In genomic region chr10:95400789-95401188, GRCh38 we compare ENCODE assay signal across 27 cellular contexts.
DNase-seq lines count a peak whose midpoint lies in the region; ATAC-seq, FAIRE-seq and TF ChIP-seq lines count a peak whose summit lies in the region.
"Had no signal": no experiment of that assay in that cellular context is flagged by ENCODE, and none has a peak within 500 bp of the region (broad histone marks: within the 10 kb centered on the region; RNA-seq: fewer than 3 reads in every experiment).

No MANE protein-coding gene starts in this region.

- no peak for TF ChIP-seq CTCF in H1 (IDR thresholded peaks at IDR 0.05; ENCODE audit: control extremely low read depth in 1 of 3, insufficient read depth in 1 of 3, low read depth in 1 of 3, low read length in 3 of 3)
- no peak for TF ChIP-seq CTCF in psoas muscle (IDR thresholded peaks at IDR 0.05)

- TF ChIP-seq EP300 in H1 (IDR thresholded peaks at IDR 0.05; ENCODE audit: borderline replicate concordance in 1 of 2, low read depth in 2 of 2, low read length in 2 of 2) = no peak

- H3K27me3 ChIP-seq in H1 (replicated peaks in 1 of 4; ENCODE audit: control insufficient read depth in 3 of 4, extremely low read depth in 1 of 4, insufficient read depth in 3 of 4, low read length in 3 of 4) = no peaks in the 10 kb centered on the region
- no peaks in the 10 kb centered on the region for H3K27me3 ChIP-seq in psoas muscle (ENCODE audit: insufficient read depth in 3 of 3, low read length in 2 of 3)
- H3K27me3 ChIP-seq: suprapubic skin had no signal

- no peak for ATAC-seq in stimulated activated naive CD8-positive, alpha-beta T cell treated with anti-CD3 and anti-CD28 coated beads, Interleukin-15, Interleukin-2, amounts not matched to agents 100 U/mL and 50 U/mL, for 24 hours
- ATAC-seq in psoas muscle (peak in 2 of 4 donors; percentile 17 to 26), HG02885 (IDR thresholded peaks at IDR 0.05; ENCODE audit: poor library complexity, unreplicated experiment) (no peak)
- ATAC-seq: GM12878, PC-3, T-helper 17 cell had no signal

- no peaks in the 10 kb centered on the region for H3K9me3 Mint-ChIP-seq in stimulated activated naive CD8-positive, alpha-beta T cell treated with anti-CD3 and anti-CD28 coated beads, Interleukin-15, Interleukin-2, amounts not matched to agents 100 ng/mL and 50 ng/mL, for 24 hours
- H3K9me3 Mint-ChIP-seq: CD4-positive, alpha-beta T cell; central memory CD8-positive, alpha-beta T cell had no signal

- no peak for DNase-seq in stimulated activated naive CD8-positive, alpha-beta T cell treated with anti-CD3 and anti-CD28 coated beads, Interleukin-15, Interleukin-2, amounts not matched to agents 100 U/mL and 50 U/mL, for 24 hours
- DNase-seq in H1 (ENCODE audit: low read depth in 1 of 2, low spot score in 2 of 2) (no peak), psoas muscle (no peak), NCI-H1092 treated with DMSO at 0.1 percent for 48 hours (lab: John Stamatoyannopoulos, UW) (no peak), H4 (ENCODE audit: low spot score) (no peak), erythroblast (lab: John Stamatoyannopoulos, UW) (no peak)
- DNase-seq: ACHN; activated CD4-positive, alpha-beta T cell treated with anti-CD3 and anti-CD28 coated beads, Interleukin-2, amount 50 U/mL, for 48 hours; activated naive CD4-positive, alpha-beta T cell treated with Interleukin-2 at 50 U/mL for 16 hours; activated T-cell treated with anti-CD3 and anti-CD28 coated beads for 4 hours; CD4-positive, alpha-beta T cell; GOT3; NCI-H2029; NCI-H446; PC-3; SIG-M5; stimulated activated CD4-positive, alpha-beta T cell treated with anti-CD3 and anti-CD28 coated beads, Interleukin-4, amount 100 ng/mL, for 4 hours; T-helper 17 cell; WERI-Rb-1 had no signal

- no peaks in the 10 kb centered on the region for H3K79me2 ChIP-seq in H1 (ENCODE audit: control insufficient read depth in 1 of 2, insufficient read depth in 2 of 2, low read length in 2 of 2)

- H3K9me3 ChIP-seq in H1 (ENCODE audit: insufficient read depth in 2 of 2, low read depth in 1 of 2, low read length in 1 of 2) (no peaks in the 10 kb centered on the region), psoas muscle (no peaks in the 10 kb centered on the region)
- H3K9me3 ChIP-seq: prostate gland, suprapubic skin had no signal

- H3K79me1 ChIP-seq in H1 (ENCODE audit: low read depth, low read length) = no peaks in the 10 kb centered on the region

- no peak overlapping the region for H3K23ac ChIP-seq in H1 (ENCODE audit: insufficient read length)

- no peak overlapping the region for H3K18ac ChIP-seq in H1 (ENCODE audit: extremely low read depth, low read length)

- H3K14ac ChIP-seq in H1 (ENCODE audit: insufficient read length) = no peak overlapping the region

- no peak overlapping the region for H2BK12ac ChIP-seq in H1 (ENCODE audit: low read depth, low read length)

- peaks cover 3 to 27% (median 12%) of the 10 kb centered on the region in 4 experiments; a peak in 6 of 8 replicates for H3K36me3 ChIP-seq in H1 (ENCODE audit: control insufficient read depth in 2 of 4, insufficient read depth in 4 of 4, low read length in 3 of 4)
- peaks cover 3 to 90% of the 10 kb centered on the region in 2 donors for H3K36me3 ChIP-seq in psoas muscle (ENCODE audit: insufficient read depth in 1 of 2, low read depth in 1 of 2)
- H3K36me3 ChIP-seq: WERI-Rb-1 had no signal

- POLR2A ChIA-PET in H1 (lab: Charles Lee; ENCODE audit: partially characterized antibody) = interaction anchor here (1.1 kb wide), 1 partner anchor 13 kb away, joined by 4 read pairs; no protein-coding TSS in a partner anchor

- 98% methylated on average over 2 of the region's 2 CpGs; no CpG with 5 or more reads in 1 of the 2 experiments for whole genome bisulfite sequencing in H1 (ENCODE audit: extremely low coverage in 1 of 2, insufficient coverage in 1 of 2, insufficient read length in 1 of 2, insufficient replicate concordance in 2 of 2, low coverage in 1 of 2, low lambda C conversion rate in 2 of 2, missing lambda C conversion rate in 1 of 2), 2 experiments
- WGBS in psoas muscle, 3 donors = 60 to 85% (median 62%) methylated on average over 2 of the region's 2 CpGs

- no peak overlapping the region for H3K4me3 ChIP-seq in H1 (ENCODE audit: extremely low read depth in 1 of 4, insufficient read depth in 2 of 4, low read depth in 3 of 4, low read length in 4 of 4)
- H3K4me3 ChIP-seq in psoas muscle = no peak overlapping the region
- H3K4me3 ChIP-seq: GM12878, prostate gland, suprapubic skin had no signal

- no peak overlapping the region for H2BK120ac ChIP-seq in H1 (replicated peaks; ENCODE audit: low read depth, low read length)

- no peaks in the 10 kb centered on the region for H3K27me3 Mint-ChIP-seq in stimulated activated naive CD8-positive, alpha-beta T cell treated with anti-CD3 and anti-CD28 coated beads, Interleukin-15, Interleukin-2, amounts not matched to agents 100 ng/mL and 50 ng/mL, for 24 hours
- H3K27me3 Mint-ChIP-seq: CD4-positive, alpha-beta T cell had no signal

- H3K27ac ChIP-seq in H1 (ENCODE audit: low read depth, low read length) (no peak overlapping the region), psoas muscle (peak overlapping the region; percentile 9)
- H3K27ac ChIP-seq: KMS-11, prostate gland, suprapubic skin, WERI-Rb-1 had no signal

- H4K8ac ChIP-seq in H1 (ENCODE audit: extremely low read depth, insufficient read depth, low read length) = no peak overlapping the region

- TF ChIP-seq RAD21 in H1 (IDR thresholded peaks at IDR 0.05 in 1 of 2, conservative IDR thresholded peaks at IDR 0.05 in 1 of 2; ENCODE audit: low read depth in 2 of 2, low read length in 2 of 2) = no peak

- FAIRE-seq in H1 (lab: Jason Lieb, UNC) = no peak
- FAIRE-seq: GM12878 had no signal

- no peak overlapping the region for H2AK5ac ChIP-seq in H1 (ENCODE audit: low read depth, low read length)

- no peaks in the 10 kb centered on the region for H3K4me1 Mint-ChIP-seq in stimulated activated naive CD8-positive, alpha-beta T cell treated with anti-CD3 and anti-CD28 coated beads, Interleukin-15, Interleukin-2, amounts not matched to agents 100 ng/mL and 50 ng/mL, for 24 hours (ENCODE audit: low read depth)
- H3K4me1 Mint-ChIP-seq: central memory CD8-positive, alpha-beta T cell; T-helper 17 cell had no signal

- H2AFZ ChIP-seq in H1 (ENCODE audit: low read length) = no peak overlapping the region

- no peak overlapping the region for H2BK15ac ChIP-seq in H1 (ENCODE audit: low read length)

- H2BK20ac ChIP-seq in H1 (ENCODE audit: low read length) = no peak overlapping the region

- H3K4ac ChIP-seq in H1 (replicated peaks; ENCODE audit: insufficient read length, low read depth, low read length) = no peak overlapping the region

- H3K36me3 Mint-ChIP-seq in stimulated activated naive CD8-positive, alpha-beta T cell treated with anti-CD3 and anti-CD28 coated beads, Interleukin-15, Interleukin-2, amounts not matched to agents 100 ng/mL and 50 ng/mL, for 24 hours (ENCODE audit: low read depth) = no peaks in the 10 kb centered on the region

- no peak overlapping the region for H2BK5ac ChIP-seq in H1 (ENCODE audit: low read depth, low read length)

- H4K5ac ChIP-seq in H1 (ENCODE audit: insufficient read length, low read depth, low read length) = no peak overlapping the region

- intact Hi-C loops in psoas muscle (cut with DNase I) = no loop called here

- H3K4me1 ChIP-seq in H1 (replicated peaks in 1 of 4; ENCODE audit: control insufficient read depth in 3 of 4, insufficient read depth in 4 of 4, low read length in 3 of 4) = no peaks in the 10 kb centered on the region
- H3K4me1 ChIP-seq in psoas muscle = peaks cover 18% of the 10 kb centered on the region
- H3K4me1 ChIP-seq: prostate gland, suprapubic skin had no signal

- no peaks in the 10 kb centered on the region for H3K23me2 ChIP-seq in H1 (ENCODE audit: low read depth, low read length)

- no peak overlapping the region for H3K4me2 ChIP-seq in H1 (ENCODE audit: insufficient read depth in 1 of 2, low read depth in 2 of 2, low read length in 2 of 2)
- H3K4me2 ChIP-seq: KMS-11 had no signal

- no peak overlapping the region for H3K9ac ChIP-seq in H1 (replicated peaks in 1 of 4; ENCODE audit: extremely low read depth in 1 of 4, low read depth in 3 of 4, low read length in 3 of 4)
- H3K9ac ChIP-seq: KMS-11 had no signal

- no peak overlapping the region for H3K4me3 Mint-ChIP-seq in stimulated activated naive CD8-positive, alpha-beta T cell treated with anti-CD3 and anti-CD28 coated beads, Interleukin-15, Interleukin-2, amounts not matched to agents 100 ng/mL and 50 ng/mL, for 24 hours
- H3K4me3 Mint-ChIP-seq: CD4-positive, alpha-beta T cell; central memory CD8-positive, alpha-beta T cell; neural crest cell; T-helper 17 cell had no signal

- H4K20me1 ChIP-seq in H1 (replicated peaks in 1 of 2; ENCODE audit: control insufficient read depth in 1 of 2, insufficient read depth in 2 of 2, low read length in 2 of 2) = peaks cover 0 to 1% of the 10 kb centered on the region in 2 experiments

- no peak overlapping the region for H3K56ac ChIP-seq in H1 (replicated peaks; ENCODE audit: insufficient read length, low read depth, low read length)

- CTCF ChIA-PET in H1 (lab: Charles Lee; ENCODE audit: partially characterized antibody) = interaction anchor here (1.6 to 6.6 kb wide), 3 partner anchors 9 to 30 kb away, joined by 5 to 47 read pairs (median 7); no protein-coding TSS in a partner anchor

- H4K91ac ChIP-seq in H1 (replicated peaks; ENCODE audit: insufficient read length, low read length) = no peak overlapping the region

- TF ChIP-seq POLR2A in H1 (IDR thresholded peaks at IDR 0.05; ENCODE audit: control extremely low read depth in 1 of 2, low read depth in 2 of 2, low read length in 2 of 2) (no peak), erythroblast (IDR thresholded peaks at IDR 0.05; ENCODE audit: low read length) (no peak)

- H3K27ac Mint-ChIP-seq in stimulated activated naive CD8-positive, alpha-beta T cell treated with anti-CD3 and anti-CD28 coated beads, Interleukin-15, Interleukin-2, amounts not matched to agents 100 ng/mL and 50 ng/mL, for 24 hours = peak overlapping the region; percentile 33
- H3K27ac Mint-ChIP-seq: CD4-positive, alpha-beta T cell; T-helper 17 cell had no signal

TF ChIP-seq in H1, 55 proteins besides CTCF, POLR2A, EP300 and RAD21 (continues in another document):
- no peak for TF ChIP-seq EZH2 (IDR thresholded peaks at IDR 0.05; ENCODE audit: low read depth, low read length, severe bottlenecking)
- TF ChIP-seq KDM1A (IDR thresholded peaks at IDR 0.05; ENCODE audit: borderline replicate concordance, low read length) = 0 out of 2 replicates have a peak, but pooled peaks have one; percentile 19
